In genomic region chr4:171929477-171929876, GRCh38 we compare ENCODE assay signal across 14 cellular contexts.
DNase-seq lines count a peak whose midpoint lies in the region; ATAC-seq, FAIRE-seq and TF ChIP-seq lines count a peak whose summit lies in the region.
"Had no signal": no experiment of that assay in that cellular context is flagged by ENCODE, and none has a peak within 500 bp of the region (broad histone marks: within the 10 kb centered on the region; RNA-seq: fewer than 3 reads in every experiment).

No MANE protein-coding gene starts in this region.

- no peak overlapping the region for H3K23ac ChIP-seq in neuronal stem cell (ENCODE audit: low read depth, low read length, poor library complexity)

- ATAC-seq in gastroesophageal sphincter (peak; percentile 16), upper lobe of left lung (ENCODE audit: low FRiP score in 2 of 2) (peak; percentile 10 to 11)

- H4K8ac ChIP-seq in neuronal stem cell (ENCODE audit: low read depth, low read length) = no peak overlapping the region

- peak overlapping the region; percentile 0 for H2AFZ ChIP-seq in neuronal stem cell (ENCODE audit: low read length)

- H2BK12ac ChIP-seq in neuronal stem cell (ENCODE audit: low read length) = peak overlapping the region; percentile 58

- no peaks in the 10 kb centered on the region for H3K79me1 ChIP-seq in neuronal stem cell (ENCODE audit: low read depth, low read length)

- TF ChIP-seq EP300 in gastroesophageal sphincter (IDR thresholded peaks at IDR 0.05) (no peak), upper lobe of left lung (IDR thresholded peaks at IDR 0.05) (no peak)

- H3K27ac ChIP-seq in gastroesophageal sphincter = no peak overlapping the region
- H3K27ac ChIP-seq in neuronal stem cell (replicated peaks; ENCODE audit: low read length) = no peak overlapping the region
- no peak overlapping the region for H3K27ac ChIP-seq in upper lobe of left lung

- H2BK5ac ChIP-seq in neuronal stem cell (ENCODE audit: low read length) = peak overlapping the region; percentile 66

- peak overlapping the region; percentile 32 for H2AK5ac ChIP-seq in neuronal stem cell (ENCODE audit: low read depth, low read length)

- peak overlapping the region; percentile 62 for H2BK15ac ChIP-seq in neuronal stem cell (ENCODE audit: low read length)

- H3K9me3 ChIP-seq in gastroesophageal sphincter = no peaks in the 10 kb centered on the region
- H3K9me3 ChIP-seq in neuronal stem cell (replicated peaks in 1 of 2; ENCODE audit: control insufficient read depth in 2 of 2, insufficient read depth in 1 of 2, low read depth in 1 of 2, low read length in 2 of 2) = no peaks in the 10 kb centered on the region
- H3K9me3 ChIP-seq in upper lobe of left lung = no peaks in the 10 kb centered on the region
- H3K9me3 ChIP-seq: BE2C, Caco-2, HAP-1 had no signal

- peak overlapping the region; percentile 84 for H3K9ac ChIP-seq in neuronal stem cell (ENCODE audit: low read depth, low read length, poor library complexity)

- H3K14ac ChIP-seq in neuronal stem cell (ENCODE audit: low read length) = peak overlapping the region; percentile 63

- H3K36me3 ChIP-seq in gastroesophageal sphincter = no peaks in the 10 kb centered on the region
- peaks cover 0 to 1% of the 10 kb centered on the region in 2 donors for H3K36me3 ChIP-seq in neuronal stem cell (replicated peaks in 1 of 2; ENCODE audit: control insufficient read depth in 2 of 2, insufficient read depth in 2 of 2, low read length in 2 of 2)
- H3K36me3 ChIP-seq in upper lobe of left lung = no peaks in the 10 kb centered on the region
- H3K36me3 ChIP-seq: BE2C, HAP-1 had no signal

- DNase-seq in RPMI8226 (peak; percentile 46), neuronal stem cell (ENCODE audit: low spot score) (no peak), upper lobe of left lung (peak in 1 of 2 donors; percentile 44), Kasumi-1 (lab: John Stamatoyannopoulos, UW) (no peak), frontal cortex (ENCODE audit: low spot score in 2 of 2) (no peak), COR-L47 (lab: John Stamatoyannopoulos, UW) (no peak)
- DNase-seq: BE2C; C1 segment of cervical spinal cord; CD4-positive, CD25-positive, alpha-beta regulatory T cell had no signal

- peak overlapping the region; percentile 16 for H2BK120ac ChIP-seq in neuronal stem cell (ENCODE audit: low read depth, low read length)

- no peak overlapping the region for H3K4me2 ChIP-seq in neuronal stem cell (ENCODE audit: insufficient read depth, low read length, poor library complexity, severe bottlenecking)

- H4K91ac ChIP-seq in neuronal stem cell (ENCODE audit: low read depth, low read length, poor library complexity) = peak overlapping the region; percentile 30

- H3K4me1 ChIP-seq in gastroesophageal sphincter (no peaks in the 10 kb centered on the region), neuronal stem cell (ENCODE audit: control insufficient read depth in 2 of 2, insufficient read depth in 1 of 2, low read depth in 1 of 2, low read length in 2 of 2) (peaks cover 3 to 4% of the 10 kb centered on the region in 2 donors), upper lobe of left lung (no peaks in the 10 kb centered on the region)
- H3K4me1 ChIP-seq: BE2C, Caco-2, HAP-1 had no signal

- H3K4me3 ChIP-seq in gastroesophageal sphincter (no peak overlapping the region), neuronal stem cell (ENCODE audit: low read length in 2 of 2) (no peak overlapping the region), upper lobe of left lung (no peak overlapping the region)
- H3K4me3 ChIP-seq: HAP-1 had no signal

- no peak for TF ChIP-seq CTCF in gastroesophageal sphincter (IDR thresholded peaks at IDR 0.05)
- TF ChIP-seq CTCF in upper lobe of left lung (IDR thresholded peaks at IDR 0.05) = no peak

- H3K27me3 ChIP-seq in gastroesophageal sphincter (peaks cover 12% of the 10 kb centered on the region), neuronal stem cell (ENCODE audit: control insufficient read depth in 3 of 3, insufficient read depth in 3 of 3, low read depth in 1 of 3, low read length in 3 of 3) (no peaks in the 10 kb centered on the region), upper lobe of left lung (no peaks in the 10 kb centered on the region)
- H3K27me3 ChIP-seq: BE2C had no signal

- no peak overlapping the region for H3K4ac ChIP-seq in neuronal stem cell (ENCODE audit: low read length)

- WGBS in gastroesophageal sphincter (ENCODE audit: low coverage in 1 of 2), 2 donors = no CpG with 5 or more reads among the region's 11 CpGs
- WGBS in neuronal stem cell (ENCODE audit: extremely low coverage in 2 of 2, insufficient read length in 2 of 2, insufficient replicate concordance in 1 of 2), 2 donors = no CpG with 5 or more reads among the region's 11 CpGs
- WGBS in upper lobe of left lung, 2 donors = 90 to 98% methylated on average over 7 to 10 of the region's 11 CpGs

- FAIRE-seq in frontal cortex (lab: Jason Lieb, UNC) = no peak
- FAIRE-seq: D721Med, G401.6 had no signal

- peak overlapping the region; percentile 44 for H3K18ac ChIP-seq in neuronal stem cell (ENCODE audit: low read length)

- no peak for TF ChIP-seq POLR2A in gastroesophageal sphincter (IDR thresholded peaks at IDR 0.05)
- TF ChIP-seq POLR2A in upper lobe of left lung (IDR thresholded peaks at IDR 0.05) = no peak
